8 cellular contexts compared by ENCODE assay signal in the genomic region with DNA sequence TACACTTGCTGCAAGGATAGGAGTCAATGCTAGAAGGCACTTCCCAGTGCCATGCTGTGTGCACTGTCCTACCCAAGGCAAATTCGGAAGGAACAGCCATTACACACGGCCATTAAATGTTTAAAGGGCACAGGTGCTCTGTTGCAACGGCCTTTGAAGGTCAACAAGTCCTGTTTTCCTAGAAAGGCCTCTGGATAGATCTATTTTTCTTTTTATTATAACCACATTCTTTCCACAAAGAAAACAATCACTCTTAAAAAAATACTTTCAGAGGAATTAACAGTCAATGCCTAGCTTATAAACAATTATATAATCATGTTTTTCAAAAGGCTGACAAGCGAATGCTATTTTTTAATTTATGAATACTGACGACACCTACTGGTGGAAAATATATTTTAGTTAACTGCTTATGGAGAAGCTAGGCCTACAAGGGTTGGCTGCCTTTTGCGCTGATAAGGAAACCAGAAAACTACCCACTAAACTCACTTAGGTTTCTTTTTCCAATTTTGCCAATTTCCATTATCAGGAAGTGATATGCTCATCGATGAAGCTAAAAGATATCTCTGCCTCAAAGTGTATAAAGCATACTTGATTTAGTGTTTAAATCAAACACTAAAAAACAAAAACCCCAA. TPM values are rescaled to one million over a fixed set of nuclear protein-coding genes. Genes with fewer than 3 reads are reported as not detected.
DNase-seq lines count a peak whose midpoint lies in the region; TF ChIP-seq lines count a peak whose summit lies in the region.

No MANE protein-coding gene starts in this region.

- H3K4me1 ChIP-seq in mesenchymal stem cell (ENCODE audit: control insufficient read depth, insufficient read depth, low read depth, low read length), result peaks cover 12% of the 10 kb centered on the region

- no peak overlapping the region for H2AK5ac ChIP-seq in mesenchymal stem cell (ENCODE audit: low read length, severe bottlenecking)

- H3K4me3 ChIP-seq in SU-DHL-6 (ENCODE audit: insufficient read depth, low read length, poor library complexity, severe bottlenecking) (no peak overlapping the region), dorsolateral prefrontal cortex (peak overlapping the region; percentile 61 to 97 (median 88)), mesenchymal stem cell (ENCODE audit: insufficient read depth in 1 of 2, low read depth in 1 of 2, low read length in 2 of 2) (peak overlapping the region in 1 of 2 experiments; percentile 86)

- H4K8ac ChIP-seq in mesenchymal stem cell (ENCODE audit: low read length), result no peak overlapping the region

- no peak overlapping the region for H2BK5ac ChIP-seq in mesenchymal stem cell (ENCODE audit: low read depth, low read length, poor library complexity, severe bottlenecking)

- H3K36me3 Mint-ChIP-seq in type B pancreatic cell, result no peaks in the 10 kb centered on the region

- H3K36me3 ChIP-seq in SU-DHL-6 (ENCODE audit: low read length) (no peaks in the 10 kb centered on the region), mesenchymal stem cell (ENCODE audit: control insufficient read depth in 1 of 2, insufficient read depth in 2 of 2, low read depth in 1 of 2, low read length in 2 of 2) (peaks cover 0 to 5% of the 10 kb centered on the region in 2 experiments)

- H2BK12ac ChIP-seq in mesenchymal stem cell (ENCODE audit: low read length in 2 of 2), result peak overlapping the region in 1 of 2 experiments; percentile 28

- intact Hi-C loops in dorsolateral prefrontal cortex (cut with DNase I), result no loop called here

- no peaks in the 10 kb centered on the region for H3K9me3 ChIP-seq in SU-DHL-6 (ENCODE audit: insufficient read depth, low read length)
- no peaks in the 10 kb centered on the region for H3K9me3 ChIP-seq in mesenchymal stem cell (ENCODE audit: control insufficient read depth, low read length)

- H3K27ac ChIP-seq in SU-DHL-6 (ENCODE audit: low read depth, low read length) (no peak overlapping the region), dorsolateral prefrontal cortex (peak overlapping the region in 58 of 59 donors; percentile 63 to 97 (median 90)), mesenchymal stem cell (ENCODE audit: low read length, poor library complexity, severe bottlenecking) (no peak overlapping the region)

- H3K9me2 ChIP-seq in SU-DHL-6 (replicated peaks; ENCODE audit: insufficient read depth, low read length), result no peaks in the 10 kb centered on the region

- no peak overlapping the region for H3K9ac ChIP-seq in SU-DHL-6 (ENCODE audit: low read length)
- H3K9ac ChIP-seq in mesenchymal stem cell (ENCODE audit: low read length), result peak overlapping the region; percentile 88

- H3K79me1 ChIP-seq in mesenchymal stem cell (replicated peaks; ENCODE audit: low read length, poor library complexity, severe bottlenecking), result no peaks in the 10 kb centered on the region

- H2BK15ac ChIP-seq in mesenchymal stem cell (ENCODE audit: low read depth, poor library complexity, severe bottlenecking), result no peak overlapping the region

- H3K14ac ChIP-seq in mesenchymal stem cell (ENCODE audit: low read length in 2 of 2), result no peak overlapping the region

- H3K27me3 Mint-ChIP-seq in type B pancreatic cell, result no peaks in the 10 kb centered on the region

- H3K27ac Mint-ChIP-seq in type B pancreatic cell, result peak overlapping the region; percentile 77

- WGBS in mesenchymal stem cell, result 67% methylated on average over 4 of the region's 7 CpGs

- no peaks in the 10 kb centered on the region for H3F3A ChIP-seq in SU-DHL-6 (ENCODE audit: insufficient read depth)

- H3K18ac ChIP-seq in mesenchymal stem cell (ENCODE audit: low read depth in 1 of 2, low read length in 2 of 2), result no peak overlapping the region

- H3K27me3 ChIP-seq in SU-DHL-6 (ENCODE audit: low read length), result no peaks in the 10 kb centered on the region
- no peaks in the 10 kb centered on the region for H3K27me3 ChIP-seq in dorsolateral prefrontal cortex
- H3K27me3 ChIP-seq in mesenchymal stem cell (ENCODE audit: control insufficient read depth in 1 of 2, insufficient read depth in 1 of 2, low read length in 2 of 2), result no peaks in the 10 kb centered on the region

- no peak overlapping the region for H2BK120ac ChIP-seq in mesenchymal stem cell (ENCODE audit: low read depth, low read length)

- DNase-seq in NCI-H1436 (lab: John Stamatoyannopoulos, UW) (peak; percentile 34), NCI-H1436 treated with DMSO at 0.1 percent for 48 hours (lab: John Stamatoyannopoulos, UW) (no peak), NAMALWA (ENCODE audit: low spot score) (peak; percentile 75), dorsolateral prefrontal cortex (no peak), mesenchymal stem cell (peak; percentile 73), type B pancreatic cell (ENCODE audit: extremely low spot score, unreplicated experiment) (no peak), activated gamma-delta T cell (lab: John Stamatoyannopoulos, UW) (no peak)

- peak overlapping the region; percentile 88 for H3K4me3 Mint-ChIP-seq in type B pancreatic cell

- no peak overlapping the region for H4K91ac ChIP-seq in mesenchymal stem cell (ENCODE audit: low read length)

- H4K20me1 ChIP-seq in SU-DHL-6 (ENCODE audit: low read depth, low read length), result no peaks in the 10 kb centered on the region; the same call in 1 of the 2 replicates

- H3K4me1 Mint-ChIP-seq in type B pancreatic cell (ENCODE audit: unreplicated experiment), result peaks cover 46% of the 10 kb centered on the region

- peak overlapping the region in 1 of 2 experiments; percentile 13 for H3K4ac ChIP-seq in mesenchymal stem cell (ENCODE audit: low read depth in 1 of 2, low read length in 2 of 2)

- no peaks in the 10 kb centered on the region for H3K79me2 ChIP-seq in SU-DHL-6 (ENCODE audit: insufficient read depth, low read length)

- H2AFZ ChIP-seq in SU-DHL-6 (ENCODE audit: low read depth, low read length, severe bottlenecking), result no peak overlapping the region
- no peak overlapping the region for H2AFZ ChIP-seq in mesenchymal stem cell (ENCODE audit: low read depth, low read length)

- H3K23ac ChIP-seq in mesenchymal stem cell (ENCODE audit: low read length in 2 of 2), result no peak overlapping the region

- TF ChIP-seq CTCF in SU-DHL-6 (IDR thresholded peaks at IDR 0.05; ENCODE audit: insufficient read depth, low read length, poor library complexity, severe bottlenecking), result peak; percentile 32
- TF ChIP-seq CTCF in dorsolateral prefrontal cortex (IDR thresholded peaks at IDR 0.05 in 54 of 56, conservative IDR thresholded peaks at IDR 0.05 in 2 of 56; ENCODE audit: low read depth in 1 of 56, partially characterized antibody in 56 of 56), result peak; percentile 72 to 99 (median 81)
- TF ChIP-seq CTCF in type B pancreatic cell (conservative IDR thresholded peaks at IDR 0.05), result peak; percentile 83

- H3K4me2 ChIP-seq in SU-DHL-6 (ENCODE audit: low read depth, low read length, poor library complexity, severe bottlenecking), result no peak overlapping the region
- H3K4me2 ChIP-seq in mesenchymal stem cell (ENCODE audit: low read length, poor library complexity, severe bottlenecking), result no peak overlapping the region

- H3K9me3 Mint-ChIP-seq in type B pancreatic cell, result no peaks in the 10 kb centered on the region

RNA-seq across cellular contexts. Expression of a gene that starts 2.4 kb away (rescaled TPM):
- total RNA-seq in dorsolateral prefrontal cortex (10 to 100 TPM; 20.5 to 88.5 (median 62.5) TPM), type B pancreatic cell (ENCODE audit: low replicate concordance) (20.9 and 32.6 TPM in 2 replicates)
- polyA plus RNA-seq in mesenchymal stem cell (2013, experiment 1 of 2), result 15.6 TPM
- polyA plus RNA-seq in mesenchymal stem cell (2013, experiment 2 of 2), result 14.8 TPM

Comparison
In these comparisons a context has a peak if more than half of its experiments do, and no peak if none do; other contexts are left out.
1. DNase-seq: peak in NCI-H1436 (single experiment), NAMALWA (single experiment) and mesenchymal stem cell (single experiment); none in NCI-H1436 treated with DMSO at 0.1 percent for 48 hours (single experiment), dorsolateral prefrontal cortex (0 of 10), type B pancreatic cell (single experiment) and activated gamma-delta T cell (single experiment).
2. H3K27ac ChIP-seq: peak in dorsolateral prefrontal cortex (58 of 59); none in SU-DHL-6 (single experiment) and mesenchymal stem cell (single experiment).
3. CTCF ChIP-seq: peak in every context shown above with its lines; median percentile 83 in type B pancreatic cell; 81 in dorsolateral prefrontal cortex; 32 in SU-DHL-6.